In genomic region chr19:19269952-19270694, GRCh38 we compare ENCODE assay signal across 24 cellular contexts. TPM values are rescaled to one million over a fixed set of nuclear protein-coding genes. Genes with fewer than 3 reads are reported as not detected.
"Had no signal": no experiment of that assay in that cellular context is flagged by ENCODE, and none has a peak within 500 bp of the region (broad histone marks: within the 10 kb centered on the region; RNA-seq: fewer than 3 reads in every experiment).

No MANE protein-coding gene starts in this region.

- H3K9me3 ChIP-seq: esophagus muscularis mucosa, heart left ventricle, left ventricle myocardium inferior, ovary, testis had no signal

- H3K27ac ChIP-seq: dorsolateral prefrontal cortex, esophagus muscularis mucosa, heart left ventricle, left ventricle myocardium inferior, ovary, testis had no signal

- H3K36me3 Mint-ChIP-seq: activated CD8-positive, alpha-beta memory T cell treated with anti-CD3 and anti-CD28 coated beads, Interleukin-2, amount 10 ng/mL, durations not matched to agents 7 days and 5 days had no signal

- H3K4me1 Mint-ChIP-seq: activated CD8-positive, alpha-beta memory T cell treated with anti-CD3 and anti-CD28 coated beads, Interleukin-2, amount 10 ng/mL, durations not matched to agents 7 days and 5 days had no signal

- H3K27me3 ChIP-seq: ovary, testis had no signal

- H3K4me3 Mint-ChIP-seq: activated CD8-positive, alpha-beta memory T cell treated with anti-CD3 and anti-CD28 coated beads, Interleukin-2, amount 10 ng/mL, durations not matched to agents 7 days and 5 days; activated naive CD8-positive, alpha-beta T cell treated with anti-CD3 and anti-CD28 coated beads, Interleukin-2, amount 10 ng/mL, durations not matched to agents 7 days and 5 days; activated T-cell treated with anti-CD3 and anti-CD28 coated beads, Interleukin-2, amount 50 U/mL, for 24 hours; nephron progenitor cell; stimulated activated naive CD8-positive, alpha-beta T cell treated with anti-CD3 and anti-CD28 coated beads, Interleukin-15, Interleukin-2, amounts not matched to agents 100 ng/mL and 50 ng/mL, for 24 hours had no signal

- ATAC-seq: activated CD4-positive, CD25-positive, alpha-beta regulatory T cell treated with anti-CD3 and anti-CD28 coated beads, Interleukin-2, amount 50 U/mL, for 24 hours; activated CD8-positive, alpha-beta memory T cell treated with anti-CD3 and anti-CD28 coated beads, Interleukin-2, amount 10 ng/mL, durations not matched to agents 7 days and 5 days; heart left ventricle had no signal

- H3K4me3 ChIP-seq: dorsolateral prefrontal cortex, esophagus muscularis mucosa, heart left ventricle, left ventricle myocardium inferior, ovary, testis had no signal

- H3K9me3 Mint-ChIP-seq: activated naive CD8-positive, alpha-beta T cell treated with anti-CD3 and anti-CD28 coated beads, Interleukin-2, amount 10 ng/mL, durations not matched to agents 7 days and 5 days; activated T-cell treated with anti-CD3 and anti-CD28 coated beads, Interleukin-2, amount 50 U/mL, for 24 hours; nephron progenitor cell; stimulated activated naive CD8-positive, alpha-beta T cell treated with anti-CD3 and anti-CD28 coated beads, Interleukin-15, Interleukin-2, amounts not matched to agents 100 ng/mL and 50 ng/mL, for 24 hours had no signal

- H3K36me3 ChIP-seq: ovary had no signal

- FAIRE-seq: bronchial epithelial cell, endometrium, kidney, TTC549 had no signal

- H3K4me1 ChIP-seq: testis had no signal

- DNase-seq: activated CD8-positive, alpha-beta memory T cell treated with anti-CD3 and anti-CD28 coated beads, Interleukin-2, amount 10 ng/mL, durations not matched to agents 7 days and 5 days; activated gamma-delta T cell; activated naive CD8-positive, alpha-beta T cell treated with anti-CD3 and anti-CD28 coated beads, Interleukin-2, amount 10 ng/mL, durations not matched to agents 7 days and 5 days; activated T-cell treated with anti-CD3 and anti-CD28 coated beads, Interleukin-2, amount 50 U/mL, for 24 hours; aorta; dorsolateral prefrontal cortex; kidney; left ventricle myocardium inferior; mesenchymal stem cell; nephron progenitor cell; ovary; stimulated activated CD4-positive, alpha-beta T cell treated with anti-CD3 and anti-CD28 coated beads, Interleukin-2, amount 100 ng/mL, for 48 hours; stimulated activated CD8-positive, alpha-beta memory T cell treated with anti-CD3 and anti-CD28 coated beads, Interleukin-4, amount 100 ng/mL, for 48 hours; T-helper 2 cell; testis had no signal

- H3K27ac Mint-ChIP-seq: activated naive CD8-positive, alpha-beta T cell treated with anti-CD3 and anti-CD28 coated beads, Interleukin-2, amount 10 ng/mL, durations not matched to agents 7 days and 5 days; activated T-cell treated with anti-CD3 and anti-CD28 coated beads, Interleukin-2, amount 50 U/mL, for 24 hours; nephron progenitor cell; stimulated activated naive CD8-positive, alpha-beta T cell treated with anti-CD3 and anti-CD28 coated beads, Interleukin-15, Interleukin-2, amounts not matched to agents 100 ng/mL and 50 ng/mL, for 24 hours had no signal

RNA-seq across cellular contexts. Expression of gene TM6SF2, which starts 3.0 kb away (rescaled TPM):
- total RNA-seq: activated CD8-positive, alpha-beta memory T cell treated with anti-CD3 and anti-CD28 coated beads, Interleukin-2, amount 10 ng/mL, durations not matched to agents 7 days and 5 days; activated naive CD8-positive, alpha-beta T cell treated with anti-CD3 and anti-CD28 coated beads, Interleukin-2, amount 10 ng/mL, durations not matched to agents 7 days and 5 days; bronchial epithelial cell had no signal

RNA-seq across cellular contexts. Expression of gene NCAN, which starts 58.4 kb away (rescaled TPM):
- total RNA-seq: activated naive CD8-positive, alpha-beta T cell treated with anti-CD3 and anti-CD28 coated beads, Interleukin-2, amount 10 ng/mL, durations not matched to agents 7 days and 5 days; aorta; bronchial epithelial cell; fibroblast of villous mesenchyme; heart left ventricle; left ventricle myocardium inferior; ovary had no signal
- polyA plus RNA-seq: aorta, heart left ventricle, ovary, urinary bladder had no signal
